Comparison of ENCODE assay signal across 21 cellular contexts in genomic region chrX:122641826-122642225, GRCh38.
DNase-seq lines count a peak whose midpoint lies in the region; ATAC-seq, FAIRE-seq and TF ChIP-seq lines count a peak whose summit lies in the region.
"Had no signal": no experiment of that assay in that cellular context is flagged by ENCODE, and none has a peak within 500 bp of the region (broad histone marks: within the 10 kb centered on the region; RNA-seq: fewer than 3 reads in every experiment).

No MANE protein-coding gene starts in this region.

- TF ChIP-seq POLR2A in A549 (IDR thresholded peaks at IDR 0.05; ENCODE audit: low read length), result no peak

- WGBS in A549 (ENCODE audit: missing lambda C conversion rate), result 0% methylated on average over 4 of the region's 4 CpGs

- no peak overlapping the region for H3K4me3 ChIP-seq in A549
- H3K4me3 ChIP-seq in fibroblast of mammary gland (ENCODE audit: control insufficient read depth, low read depth, low read length), result no peak overlapping the region
- H3K4me3 ChIP-seq: K562, MG63 had no signal

- intact Hi-C loops in sciatic nerve (cut with DNase I), result no loop called here

- H3K4me1 ChIP-seq in A549, result no peaks in the 10 kb centered on the region
- H3K4me1 ChIP-seq: BE2C had no signal

- no peak for TF ChIP-seq RAD21 in A549 (conservative IDR thresholded peaks at IDR 0.05 in 1 of 2, IDR thresholded peaks at IDR 0.05 in 1 of 2)

- TF ChIP-seq CTCF in A549 (IDR thresholded peaks at IDR 0.05) (no peak), fibroblast of mammary gland (conservative IDR thresholded peaks at IDR 0.05; ENCODE audit: control insufficient read depth, insufficient read depth, low read depth, low read length) (no peak)

- CTCF ChIA-PET in A549 (lab: Yijun Ruan, JAX), result no interaction called here

- H3K4me2 ChIP-seq in A549, result no peak overlapping the region

- DNase-seq in A549 (ENCODE audit: low read depth in 1 of 2, low spot score in 1 of 2) (no peak), HCEC 1CT (peak; percentile 48), fibroblast of mammary gland (ENCODE audit: low read depth) (peak; percentile 83), sciatic nerve (ENCODE audit: low spot score) (no peak), NCI-H2196 (lab: John Stamatoyannopoulos, UW; ENCODE audit: unreplicated experiment) (no peak)
- DNase-seq in stimulated activated CD4-positive, alpha-beta T cell treated with anti-CD3 and anti-CD28 coated beads, Interleukin-4, amount 100 ng/mL, for 1 hour, result no peak
- no peak for DNase-seq in stimulated activated CD4-positive, alpha-beta T cell treated with anti-CD3 and anti-CD28 coated beads, Interleukin-4, amount 100 ng/mL, for 4 hours
- DNase-seq: 8988T, BE2C, GF-D8, MG63, NCI-H1417, NCI-H1694 treated with DMSO at 0.1 percent for 48 hours, NCI-H2081 treated with DMSO at 0.1 percent for 48 hours, NCI-H2171 treated with DMSO at 0.1 percent for 48 hours, NCI-H446, NCI-H526, OCI-M1, Right ventricle myocardium superior had no signal

- peak; percentile 13 for FAIRE-seq in A549 (lab: Jason Lieb, UNC)
- FAIRE-seq: H54, K562 had no signal

- POLR2A ChIA-PET in A549 (lab: Yijun Ruan, JAX), result no interaction called here

- H3K9me3 ChIP-seq in A549, result no peaks in the 10 kb centered on the region
- H3K9me3 ChIP-seq: BE2C, MG63 had no signal

- H3K27ac ChIP-seq in A549, result no peak overlapping the region

- TF ChIP-seq EP300 in A549 (IDR thresholded peaks at IDR 0.05), result no peak

- ATAC-seq in A549, result no peak
- peak; percentile 52 for ATAC-seq in sciatic nerve
- ATAC-seq: K562 had no signal

TF ChIP-seq in A549, 52 proteins besides CTCF, POLR2A, EP300 and RAD21:
- TF ChIP-seq TP53 (CRISPR knock-in tag; IDR thresholded peaks at IDR 0.05), result no peak
- TF ChIP-seq ZC3H11A (IDR thresholded peaks at IDR 0.05), result no peak
- no peak for TF ChIP-seq HEYL (CRISPR knock-in tag; IDR thresholded peaks at IDR 0.05)
- no peak for TF ChIP-seq HOXA7 (CRISPR knock-in tag; IDR thresholded peaks at IDR 0.05)
- TF ChIP-seq CEBPB (IDR thresholded peaks at IDR 0.05), result no peak
- TF ChIP-seq NR3C1 (IDR thresholded peaks at IDR 0.05), result no peak
- TF ChIP-seq TFCP2L1 (CRISPR knock-in tag; IDR thresholded peaks at IDR 0.05), result no peak
- TF ChIP-seq JUNB (IDR thresholded peaks at IDR 0.05), result no peak
- no peak for TF ChIP-seq EHF (CRISPR knock-in tag; IDR thresholded peaks at IDR 0.05)
- TF ChIP-seq CBX8 (IDR thresholded peaks at IDR 0.05), result no peak
- TF ChIP-seq, protein P1, sequence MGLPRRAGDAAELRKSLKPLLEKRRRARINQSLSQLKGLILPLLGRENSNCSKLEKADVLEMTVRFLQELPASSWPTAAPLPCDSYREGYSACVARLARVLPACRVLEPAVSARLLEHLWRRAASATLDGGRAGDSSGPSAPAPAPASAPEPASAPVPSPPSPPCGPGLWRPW (IDR thresholded peaks at IDR 0.05), result no peak
- no peak for TF ChIP-seq NFE2L2 (conservative IDR thresholded peaks at IDR 0.05; ENCODE audit: low read length)
- TF ChIP-seq CBX2 (IDR thresholded peaks at IDR 0.05; ENCODE audit: borderline replicate concordance, low read depth), result no peak
- no peak for TF ChIP-seq KDM5A (IDR thresholded peaks at IDR 0.05)
- TF ChIP-seq BCL3 (IDR thresholded peaks at IDR 0.05), result no peak
- no peak for TF ChIP-seq FOXS1 (CRISPR knock-in tag; IDR thresholded peaks at IDR 0.05)
- TF ChIP-seq PHF8 (IDR thresholded peaks at IDR 0.05; ENCODE audit: borderline replicate concordance, low read depth), result no peak
- no peak for TF ChIP-seq RNF2 (IDR thresholded peaks at IDR 0.05; ENCODE audit: borderline replicate concordance, low read depth)

Comparison
In these comparisons a context has a peak if more than half of its experiments do, and no peak if none do; other contexts are left out.
1. DNase-seq: peak in HCEC 1CT (single experiment) and fibroblast of mammary gland (single experiment); none in A549 (0 of 2), sciatic nerve (single experiment), stimulated activated CD4-positive, alpha-beta T cell treated with anti-CD3 and anti-CD28 coated beads, Interleukin-4, amount 100 ng/mL, for 1 hour (single experiment), stimulated activated CD4-positive, alpha-beta T cell treated with anti-CD3 and anti-CD28 coated beads, Interleukin-4, amount 100 ng/mL, for 4 hours (0 of 2) and NCI-H2196 (single experiment).